In the genomic region with DNA sequence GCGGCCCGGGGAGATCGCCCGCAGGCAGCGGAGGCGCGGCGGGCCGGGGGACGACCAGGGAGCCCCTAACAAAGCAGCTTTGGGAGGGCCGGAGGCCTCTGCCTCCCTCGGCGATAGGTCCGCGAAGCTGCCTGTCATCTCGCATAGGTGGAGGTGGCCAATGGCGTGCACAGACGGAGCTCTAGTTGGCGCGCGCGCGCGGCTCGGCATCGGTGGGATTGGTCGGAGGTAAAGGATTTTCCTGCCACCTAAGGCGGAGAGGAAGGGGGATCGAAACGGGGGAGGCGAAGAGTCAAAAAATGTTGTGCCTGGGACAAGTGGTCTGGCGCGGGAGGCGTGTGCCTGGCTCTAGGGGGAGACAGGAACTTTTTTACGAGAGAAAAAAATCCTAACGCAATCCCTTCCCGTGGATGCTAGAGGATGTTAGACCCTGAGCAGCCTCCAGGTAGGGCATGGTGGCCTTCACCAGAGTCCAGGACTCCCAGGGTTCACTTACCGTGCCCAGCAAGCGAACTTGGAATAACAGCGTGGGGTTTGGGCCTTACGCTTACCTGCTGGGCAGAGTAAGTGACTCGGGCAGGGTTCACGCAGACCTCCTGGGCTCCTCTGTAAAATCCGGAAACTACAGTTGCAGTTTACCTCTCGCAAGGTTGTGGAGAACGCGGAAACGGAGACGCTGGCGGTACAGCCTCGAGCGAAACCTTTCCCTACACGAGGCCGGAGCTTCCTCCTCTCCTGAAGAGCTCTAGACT, we compare ENCODE assay signal across 8 cellular contexts.
DNase-seq lines count a peak whose midpoint lies in the region; ATAC-seq lines count a peak whose summit lies in the region.

No MANE protein-coding gene starts in this region.

- H3K27me3 Mint-ChIP-seq in activated T-helper 1 cell treated with anti-CD3 and anti-CD28 coated beads, Interleukin-12 subunit alpha, Interleukin-12 subunit beta, Interleukin-2, Interleukin-4 antibody, amounts not matched to agents 30 ng/mL and 10 ng/mL and 1 ng/mL, durations not matched to agents 14 hours and 24 hours and 36 hours (ENCODE audit: insufficient read depth) = peaks cover 35% of the 10 kb centered on the region
- peaks cover 17 to 33% of the 10 kb centered on the region in 2 donors for H3K27me3 Mint-ChIP-seq in natural killer cell treated with Interleukin-12 subunit alpha and Interleukin-12 subunit beta and Interleukin-15 and Interleukin-18, amount 100 ng/mL, for 72 hours
- H3K27me3 Mint-ChIP-seq in stimulated activated naive B cell treated with anti-CD40 and anti-IgM and Interleukin-4, amounts not matched to agents 10 μg/mL and 1 μg/mL and 100 μg/mL, for 72 hours = peaks cover 28 to 39% of the 10 kb centered on the region in 2 donors

- DNase-seq in NOMO-1 treated with dmso at 0.1 percent for 144 hours (lab: John Stamatoyannopoulos, UW; ENCODE audit: unreplicated experiment) (peak; percentile 80), fibroblast of gingiva (ENCODE audit: low read depth) (peak; percentile 80)
- DNase-seq in activated T-helper 1 cell treated with anti-CD3 and anti-CD28 coated beads, Interleukin-12 subunit alpha, Interleukin-12 subunit beta, Interleukin-2, Interleukin-4 antibody, amounts not matched to agents 30 ng/mL and 10 ng/mL and 1 ng/mL, durations not matched to agents 14 hours and 24 hours and 36 hours (ENCODE audit: low spot score) = peak; percentile 92
- peak; percentile 94 for DNase-seq in natural killer cell treated with Interleukin-12 subunit alpha and Interleukin-12 subunit beta and Interleukin-15 and Interleukin-18, amount 100 ng/mL, for 72 hours (ENCODE audit: low spot score)
- DNase-seq in stimulated activated naive B cell treated with anti-CD40 and anti-IgM and Interleukin-4, amounts not matched to agents 10 μg/mL and 1 μg/mL and 100 μg/mL, for 72 hours = peak; percentile 92

- peak overlapping the region; percentile 82 for H3K4me2 ChIP-seq in BLaER1

- peaks cover 48% of the 10 kb centered on the region for H3K4me1 ChIP-seq in BLaER1

- no peaks in the 10 kb centered on the region for H3K9me3 Mint-ChIP-seq in activated T-helper 1 cell treated with anti-CD3 and anti-CD28 coated beads, Interleukin-12 subunit alpha, Interleukin-12 subunit beta, Interleukin-2, Interleukin-4 antibody, amounts not matched to agents 30 ng/mL and 10 ng/mL and 1 ng/mL, durations not matched to agents 14 hours and 24 hours and 36 hours
- no peaks in the 10 kb centered on the region for H3K9me3 Mint-ChIP-seq in natural killer cell treated with Interleukin-12 subunit alpha and Interleukin-12 subunit beta and Interleukin-15 and Interleukin-18, amount 100 ng/mL, for 72 hours
- no peaks in the 10 kb centered on the region for H3K9me3 Mint-ChIP-seq in stimulated activated naive B cell treated with anti-CD40 and anti-IgM and Interleukin-4, amounts not matched to agents 10 μg/mL and 1 μg/mL and 100 μg/mL, for 72 hours

- H3K27ac Mint-ChIP-seq in activated T-helper 1 cell treated with anti-CD3 and anti-CD28 coated beads, Interleukin-12 subunit alpha, Interleukin-12 subunit beta, Interleukin-2, Interleukin-4 antibody, amounts not matched to agents 30 ng/mL and 10 ng/mL and 1 ng/mL, durations not matched to agents 14 hours and 24 hours and 36 hours = peak overlapping the region; percentile 91
- peak overlapping the region; percentile 59 to 76 for H3K27ac Mint-ChIP-seq in natural killer cell treated with Interleukin-12 subunit alpha and Interleukin-12 subunit beta and Interleukin-15 and Interleukin-18, amount 100 ng/mL, for 72 hours
- peak overlapping the region; percentile 75 for H3K27ac Mint-ChIP-seq in stimulated activated naive B cell treated with anti-CD40 and anti-IgM and Interleukin-4, amounts not matched to agents 10 μg/mL and 1 μg/mL and 100 μg/mL, for 72 hours

- H3K9me3 ChIP-seq in BLaER1 = no peaks in the 10 kb centered on the region

- H3K4me3 Mint-ChIP-seq in activated T-helper 1 cell treated with anti-CD3 and anti-CD28 coated beads, Interleukin-12 subunit alpha, Interleukin-12 subunit beta, Interleukin-2, Interleukin-4 antibody, amounts not matched to agents 30 ng/mL and 10 ng/mL and 1 ng/mL, durations not matched to agents 14 hours and 24 hours and 36 hours = peak overlapping the region; percentile 89
- peak overlapping the region; percentile 93 for H3K4me3 Mint-ChIP-seq in natural killer cell treated with Interleukin-12 subunit alpha and Interleukin-12 subunit beta and Interleukin-15 and Interleukin-18, amount 100 ng/mL, for 72 hours
- H3K4me3 Mint-ChIP-seq in stimulated activated naive B cell treated with anti-CD40 and anti-IgM and Interleukin-4, amounts not matched to agents 10 μg/mL and 1 μg/mL and 100 μg/mL, for 72 hours = peak overlapping the region; percentile 82 to 91

- ATAC-seq in GM19438 (IDR thresholded peaks at IDR 0.05; ENCODE audit: low read depth, unreplicated experiment) (peak; percentile 70), HG03565 (IDR thresholded peaks at IDR 0.05; ENCODE audit: unreplicated experiment) (peak; percentile 63)
- peak; percentile 89 to 92 for ATAC-seq in natural killer cell treated with Interleukin-12 subunit alpha and Interleukin-12 subunit beta and Interleukin-15 and Interleukin-18, amount 100 ng/mL, for 72 hours
- peak; percentile 89 to 90 for ATAC-seq in stimulated activated naive B cell treated with anti-CD40 and anti-IgM and Interleukin-4, amounts not matched to agents 10 μg/mL and 1 μg/mL and 100 μg/mL, for 72 hours (replicated peaks)

- H3K4me1 Mint-ChIP-seq in activated T-helper 1 cell treated with anti-CD3 and anti-CD28 coated beads, Interleukin-12 subunit alpha, Interleukin-12 subunit beta, Interleukin-2, Interleukin-4 antibody, amounts not matched to agents 30 ng/mL and 10 ng/mL and 1 ng/mL, durations not matched to agents 14 hours and 24 hours and 36 hours (ENCODE audit: low read depth) = peaks cover 42% of the 10 kb centered on the region
- peaks cover 12 to 19% of the 10 kb centered on the region in 2 donors for H3K4me1 Mint-ChIP-seq in natural killer cell treated with Interleukin-12 subunit alpha and Interleukin-12 subunit beta and Interleukin-15 and Interleukin-18, amount 100 ng/mL, for 72 hours (ENCODE audit: low read depth in 2 of 2)
- peaks cover 10 to 33% of the 10 kb centered on the region in 2 donors for H3K4me1 Mint-ChIP-seq in stimulated activated naive B cell treated with anti-CD40 and anti-IgM and Interleukin-4, amounts not matched to agents 10 μg/mL and 1 μg/mL and 100 μg/mL, for 72 hours

- intact Hi-C loops in activated T-helper 1 cell treated with anti-CD3 and anti-CD28 coated beads, Interleukin-12 subunit alpha, Interleukin-12 subunit beta, Interleukin-2, Interleukin-4 antibody, amounts not matched to agents 30 ng/mL and 10 ng/mL and 1 ng/mL, durations not matched to agents 14 hours and 24 hours and 36 hours (cut with micrococcal nuclease) = loop anchor here (1.0 to 10.0 kb wide), 11 partner anchors 21 to 845 kb away; partner anchors contain the start of genes KRTAP21-3, MIS18A and SOD1

- H3K36me3 ChIP-seq in BLaER1 = peaks cover 7% of the 10 kb centered on the region; the same call in 1 of the 2 replicates

- H3K9ac ChIP-seq in BLaER1 = peak overlapping the region; percentile 86

- peak overlapping the region; percentile 79 for H3K4me3 ChIP-seq in BLaER1

- H4K20me1 ChIP-seq in BLaER1 = peaks cover 29% of the 10 kb centered on the region

- peaks cover 8% of the 10 kb centered on the region for H3K36me3 Mint-ChIP-seq in activated T-helper 1 cell treated with anti-CD3 and anti-CD28 coated beads, Interleukin-12 subunit alpha, Interleukin-12 subunit beta, Interleukin-2, Interleukin-4 antibody, amounts not matched to agents 30 ng/mL and 10 ng/mL and 1 ng/mL, durations not matched to agents 14 hours and 24 hours and 36 hours (ENCODE audit: low read depth)
- H3K36me3 Mint-ChIP-seq in natural killer cell treated with Interleukin-12 subunit alpha and Interleukin-12 subunit beta and Interleukin-15 and Interleukin-18, amount 100 ng/mL, for 72 hours = no peaks in the 10 kb centered on the region
- no peaks in the 10 kb centered on the region for H3K36me3 Mint-ChIP-seq in stimulated activated naive B cell treated with anti-CD40 and anti-IgM and Interleukin-4, amounts not matched to agents 10 μg/mL and 1 μg/mL and 100 μg/mL, for 72 hours

- H3K27me3 ChIP-seq in BLaER1 = peaks cover 12% of the 10 kb centered on the region

- H3K27ac ChIP-seq in BLaER1 = peak overlapping the region; percentile 88

Comparison
In these comparisons a context has a peak if more than half of its experiments do, and no peak if none do; other contexts are left out.
1. Peak in every context shown above with its lines: DNase-seq, ATAC-seq, H3K4me3 ChIP-seq and H3K27ac ChIP-seq.